ENCODE assay signal across 22 cellular contexts in the genomic region with DNA sequence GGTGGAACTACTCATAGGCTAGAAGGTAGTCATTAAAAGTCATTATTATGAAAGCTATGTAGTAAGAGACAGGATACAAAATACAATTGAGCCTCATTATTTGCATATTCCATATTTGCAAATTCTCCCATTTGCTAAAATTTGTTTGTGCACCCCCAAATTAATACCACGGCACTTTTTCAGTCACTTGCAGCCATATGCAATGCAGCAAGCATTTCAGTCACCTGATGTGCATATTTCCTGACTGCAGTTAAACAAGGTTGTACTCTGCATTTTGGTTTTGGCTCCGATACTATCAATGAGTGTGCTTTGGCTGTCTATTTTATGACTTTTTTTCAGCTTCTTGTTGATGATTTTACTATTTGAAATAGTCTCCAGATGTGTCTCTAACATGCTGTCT.
"Had no signal": no experiment of that assay in that cellular context is flagged by ENCODE, and none has a peak within 500 bp of the region (broad histone marks: within the 10 kb centered on the region; RNA-seq: fewer than 3 reads in every experiment).

No MANE protein-coding gene starts in this region.

- FAIRE-seq: HepG2, RCC 7860 had no signal

- DNase-seq: IMR-90, Karpas-422, KG1, MM.1S, NCI-H1092 treated with DMSO at 0.1 percent for 48 hours, NCI-H1436, NCI-H187, NCI-H2029, NCI-H2081 treated with DMSO at 0.1 percent for 48 hours, NCI-H2171, NCI-H345, NCI-H446 treated with DMSO at 0.1 percent for 48 hours, NCI-H510A treated with DMSO at 0.1 percent for 48 hours, NCI-H526 treated with DMSO at 0.1 percent for 48 hours, NCI-H748 treated with DMSO at 0.1 percent for 48 hours, Right ventricle myocardium superior, RPMI8226, SIG-M5 had no signal

- H3K36me3 ChIP-seq: SJSA1 had no signal

- H3K4me1 ChIP-seq: SJSA1 had no signal

- H3K27me3 ChIP-seq: SJSA1 had no signal

- H3K27ac ChIP-seq: SJSA1, SK-N-MC had no signal

- H3K9me3 ChIP-seq: SJSA1 had no signal

- ATAC-seq: HepG2 had no signal

- H3K4me3 ChIP-seq: SJSA1, SK-N-MC had no signal
